8 cellular contexts compared by ENCODE assay signal in genomic region chr3:181712505-181713299, GRCh38. TPM values are rescaled to one million over a fixed set of nuclear protein-coding genes. Genes with fewer than 3 reads are reported as not detected.
A peak's percentile ranks its signal among the peaks of the same experiment; 100 is the strongest.
DNase-seq lines count a peak whose midpoint lies in the region; ATAC-seq and TF ChIP-seq lines count a peak whose summit lies in the region.

No MANE protein-coding gene starts in this region.

- H3K9me3 ChIP-seq in Caco-2, result no peaks in the 10 kb centered on the region
- H3K9me3 ChIP-seq in neuron (ENCODE audit: low read length), result no peaks in the 10 kb centered on the region

- peaks cover 18% of the 10 kb centered on the region for H3K4me1 ChIP-seq in Caco-2
- peaks cover 43% of the 10 kb centered on the region for H3K4me1 ChIP-seq in neuron (ENCODE audit: insufficient read depth, low read length)

- TF ChIP-seq CTCF in Caco-2 (IDR thresholded peaks at IDR 0.05; ENCODE audit: insufficient read depth in 1 of 2, low read depth in 1 of 2, low read length in 1 of 2, severe bottlenecking in 1 of 2, unreplicated experiment in 1 of 2) (no peak), coronary artery (IDR thresholded peaks at IDR 0.05) (no peak), GM13976 (IDR thresholded peaks at IDR 0.05; ENCODE audit: borderline replicate concordance, control extremely low read depth, extremely low read depth, insufficient read depth, missing control alignments) (no peak)

- no peak overlapping the region for H3K4me3 Mint-ChIP-seq in Caco-2 (ENCODE audit: unreplicated experiment)

- intact Hi-C loops in Caco-2 (cut with micrococcal nuclease; ENCODE audit: unreplicated experiment), result loop anchor here (5.0 kb wide), 1 partner anchor 450 kb away; no protein-coding TSS in a partner anchor

- peak; percentile 39 to 51 for DNase-seq in Caco-2
- peak; percentile 48 for DNase-seq in NCI-H2196 treated with DMSO at 0.1 percent for 48 hours (lab: John Stamatoyannopoulos, UW; ENCODE audit: unreplicated experiment)
- DNase-seq in coronary artery (ENCODE audit: low spot score), result no peak
- DNase-seq in activated gamma-delta T cell treated with Interleukin-2 at 50 U/mL for 16 hours, result no peak
- no peak for DNase-seq in GM13976 (ENCODE audit: low spot score)
- DNase-seq in GF-D8 (lab: John Stamatoyannopoulos, UW), result no peak

- H3K27ac ChIP-seq in coronary artery, result peak overlapping the region in 1 of 2 donors; percentile 19

- H3K36me3 ChIP-seq in Caco-2 (ENCODE audit: control insufficient read depth, insufficient read depth, low read length), result no peaks in the 10 kb centered on the region
- peaks cover 46% of the 10 kb centered on the region for H3K36me3 ChIP-seq in neuron (ENCODE audit: insufficient read depth, low read length)

- in situ Hi-C loops in GM13976 (cut with MboI; ENCODE audit: low sequenced_read_pairs, unreplicated experiment), result loop anchor here (25.0 kb wide), 1 partner anchor 550 kb away; no protein-coding TSS in a partner anchor

- POLR2A ChIA-PET in Caco-2 (lab: Charles Lee), result no interaction called here

- H3K36me3 Mint-ChIP-seq in Caco-2 (ENCODE audit: insufficient read depth, unreplicated experiment), result peaks cover 7% of the 10 kb centered on the region

- H3K27me3 Mint-ChIP-seq in Caco-2 (ENCODE audit: insufficient read depth, unreplicated experiment), result no peaks in the 10 kb centered on the region

- peaks cover 8% of the 10 kb centered on the region for H3K4me1 Mint-ChIP-seq in Caco-2 (ENCODE audit: low read depth, unreplicated experiment)

- no TSS peak for BruUV-seq in Caco-2 (replicated peaks; lab: Mats Ljungman, UMichigan)

- no peaks in the 10 kb centered on the region for H3K9me3 Mint-ChIP-seq in Caco-2 (ENCODE audit: unreplicated experiment)

- ATAC-seq in GM18858 (IDR thresholded peaks at IDR 0.05; ENCODE audit: unreplicated experiment), result no peak

- peak overlapping the region; percentile 82 for H3K27ac Mint-ChIP-seq in Caco-2 (ENCODE audit: unreplicated experiment)

- no peaks in the 10 kb centered on the region for H3K27me3 ChIP-seq in Caco-2 (replicated peaks; ENCODE audit: control insufficient read depth, insufficient read depth, low read length)
- H3K27me3 ChIP-seq in neuron (ENCODE audit: insufficient read depth, low read length), result no peaks in the 10 kb centered on the region

- no peak overlapping the region for H2AFZ ChIP-seq in neuron (ENCODE audit: low read depth, low read length)

- H3K4me3 ChIP-seq in Caco-2 (ENCODE audit: low read depth, low read length) (peak overlapping the region; percentile 78), coronary artery (peak overlapping the region; percentile 62), neuron (ENCODE audit: low read length) (peak overlapping the region; percentile 81)

- CTCF ChIA-PET in Caco-2 (lab: Charles Lee), result interaction anchor here (0.5 kb wide), 1 partner anchor 11 kb away, joined by 3 read pairs; no protein-coding TSS in a partner anchor

RNA-seq across cellular contexts. Expression of gene SOX2, which starts 1.0 kb away (rescaled TPM):
- total RNA-seq in Caco-2 (2022), result 33.4 and 34.1 TPM in 2 replicates

Comparison
In these comparisons a context has a peak if more than half of its experiments do, and no peak if none do; other contexts are left out.
1. DNase-seq: peak in Caco-2 (2 of 2) and NCI-H2196 treated with DMSO at 0.1 percent for 48 hours (single experiment); none in coronary artery (single experiment), activated gamma-delta T cell treated with Interleukin-2 at 50 U/mL for 16 hours (single experiment), GM13976 (single experiment) and GF-D8 (single experiment).
2. Peak in every context shown above with its lines, with median percentiles within 50 percentile points of each other: H3K4me3 ChIP-seq.